1 cellular context compared by ENCODE assay signal in the genomic region with DNA sequence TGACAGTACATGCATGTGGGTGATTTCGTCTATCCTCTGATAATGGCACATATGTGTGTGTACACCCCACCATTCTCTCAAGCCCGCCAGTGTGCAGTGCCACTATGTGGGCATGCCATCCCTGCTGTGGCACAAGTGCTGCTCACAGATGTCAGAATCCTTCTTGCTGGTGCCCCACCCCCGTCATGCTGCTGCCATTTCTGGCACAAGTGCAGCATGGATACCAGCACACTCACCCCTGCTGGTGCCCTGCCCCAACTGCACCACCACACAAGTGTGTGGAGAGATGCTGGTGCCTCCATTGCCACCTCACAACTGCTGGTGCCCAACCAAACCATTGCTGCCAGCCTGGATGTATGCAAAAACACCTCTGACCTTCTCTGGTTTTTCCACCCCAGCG.
TF ChIP-seq lines count a peak whose summit lies in the region.

No MANE protein-coding gene starts in this region.

TF ChIP-seq in GM12878, 131 proteins besides CTCF, POLR2A, EP300 and RAD21 (continued from another document):
- TF ChIP-seq, protein P1, sequence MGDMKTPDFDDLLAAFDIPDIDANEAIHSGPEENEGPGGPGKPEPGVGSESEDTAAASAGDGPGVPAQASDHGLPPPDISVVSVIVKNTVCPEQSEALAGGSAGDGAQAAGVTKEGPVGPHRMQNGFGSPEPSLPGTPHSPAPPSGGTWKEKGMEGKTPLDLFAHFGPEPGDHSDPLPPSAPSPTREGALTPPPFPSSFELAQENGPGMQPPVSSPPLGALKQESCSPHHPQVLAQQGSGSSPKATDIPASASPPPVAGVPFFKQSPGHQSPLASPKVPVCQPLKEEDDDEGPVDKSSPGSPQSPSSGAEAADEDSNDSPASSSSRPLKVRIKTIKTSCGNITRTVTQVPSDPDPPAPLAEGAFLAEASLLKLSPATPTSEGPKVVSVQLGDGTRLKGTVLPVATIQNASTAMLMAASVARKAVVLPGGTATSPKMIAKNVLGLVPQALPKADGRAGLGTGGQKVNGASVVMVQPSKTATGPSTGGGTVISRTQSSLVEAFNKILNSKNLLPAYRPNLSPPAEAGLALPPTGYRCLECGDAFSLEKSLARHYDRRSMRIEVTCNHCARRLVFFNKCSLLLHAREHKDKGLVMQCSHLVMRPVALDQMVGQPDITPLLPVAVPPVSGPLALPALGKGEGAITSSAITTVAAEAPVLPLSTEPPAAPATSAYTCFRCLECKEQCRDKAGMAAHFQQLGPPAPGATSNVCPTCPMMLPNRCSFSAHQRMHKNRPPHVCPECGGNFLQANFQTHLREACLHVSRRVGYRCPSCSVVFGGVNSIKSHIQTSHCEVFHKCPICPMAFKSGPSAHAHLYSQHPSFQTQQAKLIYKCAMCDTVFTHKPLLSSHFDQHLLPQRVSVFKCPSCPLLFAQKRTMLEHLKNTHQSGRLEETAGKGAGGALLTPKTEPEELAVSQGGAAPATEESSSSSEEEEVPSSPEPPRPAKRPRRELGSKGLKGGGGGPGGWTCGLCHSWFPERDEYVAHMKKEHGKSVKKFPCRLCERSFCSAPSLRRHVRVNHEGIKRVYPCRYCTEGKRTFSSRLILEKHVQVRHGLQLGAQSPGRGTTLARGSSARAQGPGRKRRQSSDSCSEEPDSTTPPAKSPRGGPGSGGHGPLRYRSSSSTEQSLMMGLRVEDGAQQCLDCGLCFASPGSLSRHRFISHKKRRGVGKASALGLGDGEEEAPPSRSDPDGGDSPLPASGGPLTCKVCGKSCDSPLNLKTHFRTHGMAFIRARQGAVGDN (IDR thresholded peaks at IDR 0.05): no peak
- no peak for TF ChIP-seq MTA3 (IDR thresholded peaks at IDR 0.05; ENCODE audit: borderline replicate concordance, low read length)
- TF ChIP-seq KLF5 (IDR thresholded peaks at IDR 0.05; ENCODE audit: partially characterized antibody): no peak
- TF ChIP-seq JUNB (IDR thresholded peaks at IDR 0.05): no peak
- no peak for TF ChIP-seq MTA2 (IDR thresholded peaks at IDR 0.05; ENCODE audit: low read depth)
- TF ChIP-seq STAT3 (IDR thresholded peaks at IDR 0.05; ENCODE audit: low read depth, low read length): no peak
- TF ChIP-seq, protein P2, sequence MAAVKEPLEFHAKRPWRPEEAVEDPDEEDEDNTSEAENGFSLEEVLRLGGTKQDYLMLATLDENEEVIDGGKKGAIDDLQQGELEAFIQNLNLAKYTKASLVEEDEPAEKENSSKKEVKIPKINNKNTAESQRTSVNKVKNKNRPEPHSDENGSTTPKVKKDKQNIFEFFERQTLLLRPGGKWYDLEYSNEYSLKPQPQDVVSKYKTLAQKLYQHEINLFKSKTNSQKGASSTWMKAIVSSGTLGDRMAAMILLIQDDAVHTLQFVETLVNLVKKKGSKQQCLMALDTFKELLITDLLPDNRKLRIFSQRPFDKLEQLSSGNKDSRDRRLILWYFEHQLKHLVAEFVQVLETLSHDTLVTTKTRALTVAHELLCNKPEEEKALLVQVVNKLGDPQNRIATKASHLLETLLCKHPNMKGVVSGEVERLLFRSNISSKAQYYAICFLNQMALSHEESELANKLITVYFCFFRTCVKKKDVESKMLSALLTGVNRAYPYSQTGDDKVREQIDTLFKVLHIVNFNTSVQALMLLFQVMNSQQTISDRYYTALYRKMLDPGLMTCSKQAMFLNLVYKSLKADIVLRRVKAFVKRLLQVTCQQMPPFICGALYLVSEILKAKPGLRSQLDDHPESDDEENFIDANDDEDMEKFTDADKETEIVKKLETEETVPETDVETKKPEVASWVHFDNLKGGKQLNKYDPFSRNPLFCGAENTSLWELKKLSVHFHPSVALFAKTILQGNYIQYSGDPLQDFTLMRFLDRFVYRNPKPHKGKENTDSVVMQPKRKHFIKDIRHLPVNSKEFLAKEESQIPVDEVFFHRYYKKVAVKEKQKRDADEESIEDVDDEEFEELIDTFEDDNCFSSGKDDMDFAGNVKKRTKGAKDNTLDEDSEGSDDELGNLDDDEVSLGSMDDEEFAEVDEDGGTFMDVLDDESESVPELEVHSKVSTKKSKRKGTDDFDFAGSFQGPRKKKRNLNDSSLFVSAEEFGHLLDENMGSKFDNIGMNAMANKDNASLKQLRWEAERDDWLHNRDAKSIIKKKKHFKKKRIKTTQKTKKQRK (IDR thresholded peaks at IDR 0.05; ENCODE audit: low read depth, low read length): no peak
- TF ChIP-seq RB1 (IDR thresholded peaks at IDR 0.05; ENCODE audit: borderline replicate concordance): no peak
- TF ChIP-seq, protein P3, sequence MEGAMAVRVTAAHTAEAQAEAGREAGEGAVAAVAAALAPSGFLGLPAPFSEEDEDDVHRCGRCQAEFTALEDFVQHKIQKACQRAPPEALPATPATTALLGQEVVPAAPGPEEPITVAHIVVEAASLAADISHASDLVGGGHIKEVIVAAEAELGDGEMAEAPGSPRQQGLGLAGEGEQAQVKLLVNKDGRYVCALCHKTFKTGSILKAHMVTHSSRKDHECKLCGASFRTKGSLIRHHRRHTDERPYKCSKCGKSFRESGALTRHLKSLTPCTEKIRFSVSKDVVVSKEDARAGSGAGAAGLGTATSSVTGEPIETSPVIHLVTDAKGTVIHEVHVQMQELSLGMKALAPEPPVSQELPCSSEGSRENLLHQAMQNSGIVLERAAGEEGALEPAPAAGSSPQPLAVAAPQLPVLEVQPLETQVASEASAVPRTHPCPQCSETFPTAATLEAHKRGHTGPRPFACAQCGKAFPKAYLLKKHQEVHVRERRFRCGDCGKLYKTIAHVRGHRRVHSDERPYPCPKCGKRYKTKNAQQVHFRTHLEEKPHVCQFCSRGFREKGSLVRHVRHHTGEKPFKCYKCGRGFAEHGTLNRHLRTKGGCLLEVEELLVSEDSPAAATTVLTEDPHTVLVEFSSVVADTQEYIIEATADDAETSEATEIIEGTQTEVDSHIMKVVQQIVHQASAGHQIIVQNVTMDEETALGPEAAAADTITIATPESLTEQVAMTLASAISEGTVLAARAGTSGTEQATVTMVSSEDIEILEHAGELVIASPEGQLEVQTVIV (IDR thresholded peaks at IDR 0.05; ENCODE audit: borderline replicate concordance, partially characterized antibody): no peak
- TF ChIP-seq BCL11A (IDR thresholded peaks at IDR 0.05; ENCODE audit: low read depth, low read length): no peak
- TF ChIP-seq, protein P4, sequence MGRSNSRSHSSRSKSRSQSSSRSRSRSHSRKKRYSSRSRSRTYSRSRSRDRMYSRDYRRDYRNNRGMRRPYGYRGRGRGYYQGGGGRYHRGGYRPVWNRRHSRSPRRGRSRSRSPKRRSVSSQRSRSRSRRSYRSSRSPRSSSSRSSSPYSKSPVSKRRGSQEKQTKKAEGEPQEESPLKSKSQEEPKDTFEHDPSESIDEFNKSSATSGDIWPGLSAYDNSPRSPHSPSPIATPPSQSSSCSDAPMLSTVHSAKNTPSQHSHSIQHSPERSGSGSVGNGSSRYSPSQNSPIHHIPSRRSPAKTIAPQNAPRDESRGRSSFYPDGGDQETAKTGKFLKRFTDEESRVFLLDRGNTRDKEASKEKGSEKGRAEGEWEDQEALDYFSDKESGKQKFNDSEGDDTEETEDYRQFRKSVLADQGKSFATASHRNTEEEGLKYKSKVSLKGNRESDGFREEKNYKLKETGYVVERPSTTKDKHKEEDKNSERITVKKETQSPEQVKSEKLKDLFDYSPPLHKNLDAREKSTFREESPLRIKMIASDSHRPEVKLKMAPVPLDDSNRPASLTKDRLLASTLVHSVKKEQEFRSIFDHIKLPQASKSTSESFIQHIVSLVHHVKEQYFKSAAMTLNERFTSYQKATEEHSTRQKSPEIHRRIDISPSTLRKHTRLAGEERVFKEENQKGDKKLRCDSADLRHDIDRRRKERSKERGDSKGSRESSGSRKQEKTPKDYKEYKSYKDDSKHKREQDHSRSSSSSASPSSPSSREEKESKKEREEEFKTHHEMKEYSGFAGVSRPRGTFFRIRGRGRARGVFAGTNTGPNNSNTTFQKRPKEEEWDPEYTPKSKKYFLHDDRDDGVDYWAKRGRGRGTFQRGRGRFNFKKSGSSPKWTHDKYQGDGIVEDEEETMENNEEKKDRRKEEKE (IDR thresholded peaks at IDR 0.05): no peak
- TF ChIP-seq NFYA (IDR thresholded peaks at IDR 0.05; ENCODE audit: borderline replicate concordance, low read depth, low read length): no peak
- TF ChIP-seq CBX3 (IDR thresholded peaks at IDR 0.05; ENCODE audit: borderline replicate concordance, low read depth): no peak
- no peak for TF ChIP-seq CBFB (IDR thresholded peaks at IDR 0.05; ENCODE audit: low read depth)
- TF ChIP-seq, protein P5, sequence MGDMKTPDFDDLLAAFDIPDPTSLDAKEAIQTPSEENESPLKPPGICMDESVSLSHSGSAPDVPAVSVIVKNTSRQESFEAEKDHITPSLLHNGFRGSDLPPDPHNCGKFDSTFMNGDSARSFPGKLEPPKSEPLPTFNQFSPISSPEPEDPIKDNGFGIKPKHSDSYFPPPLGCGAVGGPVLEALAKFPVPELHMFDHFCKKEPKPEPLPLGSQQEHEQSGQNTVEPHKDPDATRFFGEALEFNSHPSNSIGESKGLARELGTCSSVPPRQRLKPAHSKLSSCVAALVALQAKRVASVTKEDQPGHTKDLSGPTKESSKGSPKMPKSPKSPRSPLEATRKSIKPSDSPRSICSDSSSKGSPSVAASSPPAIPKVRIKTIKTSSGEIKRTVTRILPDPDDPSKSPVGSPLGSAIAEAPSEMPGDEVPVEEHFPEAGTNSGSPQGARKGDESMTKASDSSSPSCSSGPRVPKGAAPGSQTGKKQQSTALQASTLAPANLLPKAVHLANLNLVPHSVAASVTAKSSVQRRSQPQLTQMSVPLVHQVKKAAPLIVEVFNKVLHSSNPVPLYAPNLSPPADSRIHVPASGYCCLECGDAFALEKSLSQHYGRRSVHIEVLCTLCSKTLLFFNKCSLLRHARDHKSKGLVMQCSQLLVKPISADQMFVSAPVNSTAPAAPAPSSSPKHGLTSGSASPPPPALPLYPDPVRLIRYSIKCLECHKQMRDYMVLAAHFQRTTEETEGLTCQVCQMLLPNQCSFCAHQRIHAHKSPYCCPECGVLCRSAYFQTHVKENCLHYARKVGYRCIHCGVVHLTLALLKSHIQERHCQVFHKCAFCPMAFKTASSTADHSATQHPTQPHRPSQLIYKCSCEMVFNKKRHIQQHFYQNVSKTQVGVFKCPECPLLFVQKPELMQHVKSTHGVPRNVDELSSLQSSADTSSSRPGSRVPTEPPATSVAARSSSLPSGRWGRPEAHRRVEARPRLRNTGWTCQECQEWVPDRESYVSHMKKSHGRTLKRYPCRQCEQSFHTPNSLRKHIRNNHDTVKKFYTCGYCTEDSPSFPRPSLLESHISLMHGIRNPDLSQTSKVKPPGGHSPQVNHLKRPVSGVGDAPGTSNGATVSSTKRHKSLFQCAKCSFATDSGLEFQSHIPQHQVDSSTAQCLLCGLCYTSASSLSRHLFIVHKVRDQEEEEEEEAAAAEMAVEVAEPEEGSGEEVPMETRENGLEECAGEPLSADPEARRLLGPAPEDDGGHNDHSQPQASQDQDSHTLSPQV (IDR thresholded peaks at IDR 0.05): no peak
